8 cellular contexts compared by ENCODE assay signal in the genomic region with DNA sequence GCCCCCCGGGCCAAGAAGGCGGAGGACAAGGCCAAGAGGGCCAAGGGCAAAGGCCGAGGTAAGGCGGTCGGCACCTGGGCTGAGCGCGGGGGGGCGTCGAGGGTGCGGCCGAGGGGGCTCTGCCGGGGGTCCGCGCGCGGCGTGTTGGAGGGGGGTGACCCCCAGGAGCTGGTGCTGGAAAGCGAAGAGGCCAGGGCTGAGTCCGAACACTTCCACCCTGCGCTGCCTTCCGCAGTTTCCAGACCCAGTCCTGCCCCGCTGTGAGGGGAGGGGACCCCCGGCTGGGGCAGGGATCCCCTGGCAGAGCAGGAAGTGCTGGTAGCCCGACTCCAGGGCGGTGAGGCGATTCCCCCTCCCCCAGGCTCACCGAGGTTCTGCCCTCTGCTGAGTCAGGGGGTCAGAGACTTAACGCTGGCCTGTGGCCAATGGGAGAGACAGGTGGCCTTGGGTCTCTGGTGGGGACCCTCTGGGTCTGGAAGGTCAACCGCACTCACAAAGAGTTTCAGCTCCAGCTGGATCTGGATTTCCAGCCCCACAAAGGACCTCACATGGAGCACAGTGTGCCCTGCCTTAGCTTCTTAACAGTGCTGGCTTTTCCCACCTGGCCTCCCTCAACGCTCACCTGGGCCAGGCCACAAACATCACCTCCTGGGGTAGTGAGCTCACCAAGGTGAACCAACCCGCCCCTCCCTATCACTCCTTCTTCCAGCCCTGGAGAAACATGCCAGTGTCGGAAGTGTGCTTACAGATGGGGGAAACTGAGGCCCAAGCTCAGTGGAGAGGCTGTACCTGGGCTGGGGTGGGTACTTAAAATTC. TPM values are rescaled to one million over a fixed set of nuclear protein-coding genes. Genes with fewer than 3 reads are reported as not detected.
A peak's percentile ranks its signal among the peaks of the same experiment; 100 is the strongest.
DNase-seq lines count a peak whose midpoint lies in the region; TF ChIP-seq lines count a peak whose summit lies in the region.

No MANE protein-coding gene starts in this region.

- no peak overlapping the region for H3K27ac Mint-ChIP-seq in activated CD4-positive, alpha-beta T cell treated with anti-CD3 and anti-CD28 coated beads, Interleukin-2, amount 10 ng/mL, durations not matched to agents 24 days and 14 days

- H3K27me3 Mint-ChIP-seq in activated CD4-positive, alpha-beta T cell treated with anti-CD3 and anti-CD28 coated beads, Interleukin-2, amount 10 ng/mL, durations not matched to agents 24 days and 14 days: peaks cover 43% of the 10 kb centered on the region

- no peak for TF ChIP-seq CTCF in astrocyte of the spinal cord (IDR thresholded peaks at IDR 0.05; ENCODE audit: low read depth, low read length)
- TF ChIP-seq CTCF in suprapubic skin (IDR thresholded peaks at IDR 0.05): no peak

- H3K4me3 ChIP-seq in astrocyte of the spinal cord (ENCODE audit: low read depth, low read length): peak overlapping the region; percentile 55
- H3K4me3 ChIP-seq in suprapubic skin: peak overlapping the region; percentile 85

- peak overlapping the region; percentile 74 for H3K4me3 Mint-ChIP-seq in activated CD4-positive, alpha-beta T cell treated with anti-CD3 and anti-CD28 coated beads, Interleukin-2, amount 10 ng/mL, durations not matched to agents 24 days and 14 days

- intact Hi-C loops in activated CD4-positive, alpha-beta T cell treated with anti-CD3 and anti-CD28 coated beads, Interleukin-2, amount 10 ng/mL, durations not matched to agents 24 days and 14 days (cut with micrococcal nuclease): no loop called here

- TF ChIP-seq POLR2A in suprapubic skin (IDR thresholded peaks at IDR 0.05): no peak

- WGBS in suprapubic skin: 10% methylated on average over 13 of the region's 32 CpGs

- peaks cover 45% of the 10 kb centered on the region for H3K4me1 ChIP-seq in suprapubic skin

- peak overlapping the region; percentile 94 for H3K27ac ChIP-seq in suprapubic skin

- DNase-seq in activated CD4-positive, alpha-beta T cell treated with anti-CD3 and anti-CD28 coated beads, Interleukin-2, amount 10 ng/mL, durations not matched to agents 24 days and 14 days: no peak
- no peak for DNase-seq in activated CD4-positive, alpha-beta T cell treated with anti-CD3 and anti-CD28 coated beads for 4 hours
- DNase-seq in astrocyte of the spinal cord (ENCODE audit: low read depth, low spot score) (no peak), kidney tubule cell (ENCODE audit: low spot score) (peak; percentile 71), suprapubic skin (ENCODE audit: low spot score in 2 of 2) (no peak), Kasumi-1 (lab: John Stamatoyannopoulos, UW) (no peak), COR-L47 (lab: John Stamatoyannopoulos, UW) (no peak), NCI-H1930 (lab: John Stamatoyannopoulos, UW) (no peak)

- H3K36me3 Mint-ChIP-seq in activated CD4-positive, alpha-beta T cell treated with anti-CD3 and anti-CD28 coated beads, Interleukin-2, amount 10 ng/mL, durations not matched to agents 24 days and 14 days (ENCODE audit: low read depth): no peaks in the 10 kb centered on the region

- TF ChIP-seq EP300 in suprapubic skin (IDR thresholded peaks at IDR 0.05): no peak

- H3K36me3 ChIP-seq in suprapubic skin: no peaks in the 10 kb centered on the region

- H3K9me3 Mint-ChIP-seq in activated CD4-positive, alpha-beta T cell treated with anti-CD3 and anti-CD28 coated beads, Interleukin-2, amount 10 ng/mL, durations not matched to agents 24 days and 14 days: no peaks in the 10 kb centered on the region

- H3K27me3 ChIP-seq in suprapubic skin: no peaks in the 10 kb centered on the region

- no peaks in the 10 kb centered on the region for H3K4me1 Mint-ChIP-seq in activated CD4-positive, alpha-beta T cell treated with anti-CD3 and anti-CD28 coated beads, Interleukin-2, amount 10 ng/mL, durations not matched to agents 24 days and 14 days

- in situ Hi-C loops in astrocyte of the spinal cord (cut with HindIII; ENCODE audit: low sequenced_read_pairs): no loop called here

- H3K9me3 ChIP-seq in suprapubic skin: no peaks in the 10 kb centered on the region

RNA-seq across cellular contexts. Expression of a gene that starts 39.8 kb away (rescaled TPM):
- total RNA-seq in activated CD4-positive, alpha-beta T cell treated with anti-CD3 and anti-CD28 coated beads, Interleukin-2, amount 10 ng/mL, durations not matched to agents 24 days and 14 days: not detected in 2 replicates
- total RNA-seq in suprapubic skin: 10 to 100 TPM in 1 of 4 donors, 1 to 10 TPM in 3; 7.4 to 11.4 (median 8.3) TPM
